9 cellular contexts compared by ENCODE assay signal in genomic region chr9:96027271-96028131, GRCh38.
DNase-seq lines count a peak whose midpoint lies in the region; ATAC-seq and TF ChIP-seq lines count a peak whose summit lies in the region.
"Had no signal": no experiment of that assay in that cellular context is flagged by ENCODE, and none has a peak within 500 bp of the region (broad histone marks: within the 10 kb centered on the region; RNA-seq: fewer than 3 reads in every experiment).

No MANE protein-coding gene starts in this region.

- peaks cover 20% of the 10 kb centered on the region for H3K27me3 Mint-ChIP-seq in T-helper 17 cell

- intact Hi-C loops in lower lobe of right lung (cut with DNase I) (no loop called here), adrenal gland (cut with DNase I) (no loop called here)

- H3K36me3 Mint-ChIP-seq in T-helper 17 cell (ENCODE audit: low read depth): peaks cover 10% of the 10 kb centered on the region

- peak overlapping the region; percentile 1 to 49 for H3K27ac ChIP-seq in coronary artery
- no peak overlapping the region for H3K27ac ChIP-seq in lower lobe of right lung
- peak overlapping the region in 1 of 5 donors; percentile 49 for H3K27ac ChIP-seq in adrenal gland

- peak overlapping the region; percentile 70 for H3K4me3 ChIP-seq in coronary artery
- H3K4me3 ChIP-seq in lower lobe of right lung: peak overlapping the region; percentile 50
- peak overlapping the region in 2 of 4 donors; percentile 22 to 42 for H3K4me3 ChIP-seq in adrenal gland

- in situ Hi-C loops in ACHN (cut with HindIII; ENCODE audit: low pct_ligation_motif_present, low pct_unique_long_range_greater_than_20kb, low sequenced_read_pairs): no loop called here

- ATAC-seq in T-helper 17 cell (peak; percentile 35), lower lobe of right lung (peak; percentile 18 to 44)
- peak; percentile 11 for ATAC-seq in stimulated activated naive CD8-positive, alpha-beta T cell treated with anti-CD3 and anti-CD28 coated beads, Interleukin-15, Interleukin-2, amounts not matched to agents 100 U/mL and 50 U/mL, for 24 hours

- H3K9me3 ChIP-seq in T-helper 17 cell (ENCODE audit: control insufficient read depth, low read length, poor library complexity, severe bottlenecking): no peaks in the 10 kb centered on the region
- H3K9me3 ChIP-seq in lower lobe of right lung: no peaks in the 10 kb centered on the region
- H3K9me3 ChIP-seq in adrenal gland (replicated peaks in 1 of 3): no peaks in the 10 kb centered on the region

- no peaks in the 10 kb centered on the region for H3K36me3 ChIP-seq in lower lobe of right lung
- no peaks in the 10 kb centered on the region for H3K36me3 ChIP-seq in adrenal gland (replicated peaks in 1 of 2)

- TF ChIP-seq POLR2A in adrenal gland (IDR thresholded peaks at IDR 0.05): no peak

- H3K4me1 Mint-ChIP-seq in T-helper 17 cell: peaks cover 16% of the 10 kb centered on the region

- H3K27me3 ChIP-seq in lower lobe of right lung (ENCODE audit: low read depth) (peaks cover 18% of the 10 kb centered on the region), adrenal gland (no peaks in the 10 kb centered on the region)

- H3K4me1 ChIP-seq in lower lobe of right lung (peaks cover 31% of the 10 kb centered on the region), adrenal gland (replicated peaks in 1 of 2) (peaks cover 0 to 4% of the 10 kb centered on the region in 2 donors)

- DNase-seq in T-helper 17 cell (no peak), coronary artery (ENCODE audit: low spot score) (no peak), lower lobe of right lung (no peak), adrenal gland (no peak), ACHN (no peak), NCI-H2171 (lab: John Stamatoyannopoulos, UW) (no peak)
- DNase-seq in stimulated activated naive CD8-positive, alpha-beta T cell treated with anti-CD3 and anti-CD28 coated beads, Interleukin-15, Interleukin-2, amounts not matched to agents 100 U/mL and 50 U/mL, for 24 hours: peak; percentile 37
- no peak for DNase-seq in stimulated activated CD4-positive, alpha-beta T cell treated with anti-CD3 and anti-CD28 coated beads, Interleukin-2, amount 100 ng/mL, for 48 hours
- DNase-seq: NCI-H1694 had no signal

- no peak overlapping the region for H3K27ac Mint-ChIP-seq in T-helper 17 cell

- no peak for TF ChIP-seq CTCF in coronary artery (IDR thresholded peaks at IDR 0.05)
- no peak for TF ChIP-seq CTCF in lower lobe of right lung (IDR thresholded peaks at IDR 0.05)
- no peak for TF ChIP-seq CTCF in adrenal gland (IDR thresholded peaks at IDR 0.05)

- WGBS in adrenal gland, 4 donors: 19 to 63% (median 32%) methylated on average over 19 to 71 of the region's 71 CpGs

- peak overlapping the region; percentile 77 for H3K4me3 Mint-ChIP-seq in T-helper 17 cell
